ENCODE assay signal across 15 cellular contexts in genomic region chr21:17779486-17779885, GRCh38. TPM values are rescaled to one million over a fixed set of nuclear protein-coding genes. Genes with fewer than 3 reads are reported as not detected.
DNase-seq lines count a peak whose midpoint lies in the region; ATAC-seq, FAIRE-seq and TF ChIP-seq lines count a peak whose summit lies in the region.
"Had no signal": no experiment of that assay in that cellular context is flagged by ENCODE, and none has a peak within 500 bp of the region (broad histone marks: within the 10 kb centered on the region; RNA-seq: fewer than 3 reads in every experiment).

No MANE protein-coding gene starts in this region.

- POLR2A ChIA-PET in activated CD8-positive, alpha-beta T cell treated with anti-CD3 and anti-CD28 coated beads, Interleukin-2, amount 10 ng/mL, durations not matched to agents 7 days and 5 days (lab: Charles Lee), result interaction anchor here (1.2 kb wide), 1 partner anchor 169 kb away, joined by 3 read pairs; no protein-coding TSS in a partner anchor

- H3K4me3 Mint-ChIP-seq in activated CD8-positive, alpha-beta T cell treated with anti-CD3 and anti-CD28 coated beads, Interleukin-2, amount 10 ng/mL, durations not matched to agents 7 days and 5 days, result no peak overlapping the region
- H3K4me3 Mint-ChIP-seq: mesothelial cell of epicardium had no signal

- H3K36me3 Mint-ChIP-seq in activated CD8-positive, alpha-beta T cell treated with anti-CD3 and anti-CD28 coated beads, Interleukin-2, amount 10 ng/mL, durations not matched to agents 7 days and 5 days (ENCODE audit: low read depth), result peaks cover 62% of the 10 kb centered on the region

- peaks cover 89% of the 10 kb centered on the region for H3K4me1 Mint-ChIP-seq in activated CD8-positive, alpha-beta T cell treated with anti-CD3 and anti-CD28 coated beads, Interleukin-2, amount 10 ng/mL, durations not matched to agents 7 days and 5 days (ENCODE audit: low read depth)

- H3K9ac ChIP-seq in KMS-11 (no peak overlapping the region), keratinocyte (ENCODE audit: control insufficient read depth, extremely low read depth, insufficient read depth, low read length) (no peak overlapping the region)
- H3K9ac ChIP-seq: SK-N-SH had no signal

- intact Hi-C loops in tibial artery (cut with DNase I; ENCODE audit: low total_unique reads), result no loop called here

- H3K9me3 Mint-ChIP-seq in activated CD8-positive, alpha-beta T cell treated with anti-CD3 and anti-CD28 coated beads, Interleukin-2, amount 10 ng/mL, durations not matched to agents 7 days and 5 days (ENCODE audit: insufficient read depth), result peaks cover under 1% of the 10 kb centered on the region

- DNase-seq in CD1c-positive myeloid dendritic cell (ENCODE audit: extremely low spot score), result peak; percentile 66
- no peak for DNase-seq in activated CD8-positive, alpha-beta T cell treated with anti-CD3 and anti-CD28 coated beads, Interleukin-2, amount 10 ng/mL, durations not matched to agents 7 days and 5 days
- DNase-seq in keratinocyte (ENCODE audit: low read depth, low spot score), result no peak
- no peak for DNase-seq in dedifferentiated amniotic fluid mesenchymal stem cell (ENCODE audit: extremely low spot score)
- DNase-seq in tibial artery, result no peak
- DNase-seq in DMS 273 treated with DMSO at 0.1 percent for 48 hours (lab: John Stamatoyannopoulos, UW), result no peak
- DNase-seq: sigmoid colon; SK-N-SH; stimulated activated CD4-positive, alpha-beta T cell treated with anti-CD3 and anti-CD28 coated beads, Interleukin-4, amount 100 ng/mL, for 4 hours; WERI-Rb-1 had no signal

- H3K27ac ChIP-seq in KMS-11 (no peak overlapping the region), keratinocyte (ENCODE audit: control insufficient read depth, insufficient read depth, low read length) (no peak overlapping the region), tibial artery (no peak overlapping the region)
- H3K27ac ChIP-seq: sigmoid colon, WERI-Rb-1 had no signal

- H3K27ac Mint-ChIP-seq in activated CD8-positive, alpha-beta T cell treated with anti-CD3 and anti-CD28 coated beads, Interleukin-2, amount 10 ng/mL, durations not matched to agents 7 days and 5 days, result peak overlapping the region; percentile 82
- H3K27ac Mint-ChIP-seq: mesothelial cell of epicardium had no signal

- H3K4me3 ChIP-seq in KMS-11 (IDR thresholded peaks at IDR 0.05; ENCODE audit: insufficient read depth, low read depth, low read length) (no peak overlapping the region), keratinocyte (ENCODE audit: control insufficient read depth in 2 of 3, extremely low read depth in 1 of 3, insufficient read depth in 2 of 3, low read depth in 1 of 3, low read length in 3 of 3) (no peak overlapping the region), tibial artery (no peak overlapping the region)
- H3K4me3 ChIP-seq: sigmoid colon had no signal

- H4K20me1 ChIP-seq in KMS-11 (ENCODE audit: insufficient read depth) (no peaks in the 10 kb centered on the region), keratinocyte (ENCODE audit: control insufficient read depth, extremely low read depth, insufficient read depth, low read length) (no peaks in the 10 kb centered on the region)

- H3K27me3 ChIP-seq in KMS-11 (ENCODE audit: insufficient read depth, low read depth), result no peaks in the 10 kb centered on the region
- H3K27me3 ChIP-seq in keratinocyte (ENCODE audit: control insufficient read depth, extremely low read depth, insufficient read depth, low read length), result no peaks in the 10 kb centered on the region
- H3K27me3 ChIP-seq in tibial artery, result no peaks in the 10 kb centered on the region
- H3K27me3 ChIP-seq: sigmoid colon had no signal

- peak overlapping the region; percentile 91; the same call in 1 of the 2 replicates for H3K4me2 ChIP-seq in KMS-11
- no peak overlapping the region for H3K4me2 ChIP-seq in keratinocyte (ENCODE audit: control insufficient read depth, extremely low read depth, insufficient read depth, low read depth, low read length)
- H3K4me2 ChIP-seq: SK-N-SH had no signal

- H3K9me1 ChIP-seq in keratinocyte (ENCODE audit: control insufficient read depth, extremely low read depth, insufficient read depth, low read length), result no peaks in the 10 kb centered on the region

- no peaks in the 10 kb centered on the region for H3K9me3 ChIP-seq in keratinocyte (ENCODE audit: control insufficient read depth, low read depth, low read length)
- no peaks in the 10 kb centered on the region for H3K9me3 ChIP-seq in tibial artery
- H3K9me3 ChIP-seq: sigmoid colon had no signal

- no peak for ATAC-seq in activated CD8-positive, alpha-beta T cell treated with anti-CD3 and anti-CD28 coated beads, Interleukin-2, amount 10 ng/mL, durations not matched to agents 7 days and 5 days
- no peak for ATAC-seq in GM21576 (IDR thresholded peaks at IDR 0.05; ENCODE audit: unreplicated experiment)
- ATAC-seq: HepG2 had no signal

- dilution Hi-C loops in keratinocyte (cut with MboI; ENCODE audit: extremely low pct_ligation_motif_present, low sequenced_read_pairs), result no loop called here

- CTCF ChIA-PET in activated CD8-positive, alpha-beta T cell treated with anti-CD3 and anti-CD28 coated beads, Interleukin-2, amount 10 ng/mL, durations not matched to agents 7 days and 5 days (lab: Charles Lee), result interaction anchor here (3.2 kb wide), 1 partner anchor 90 kb away, joined by 21 read pairs; no protein-coding TSS in a partner anchor

- TF ChIP-seq CTCF in KMS-11 (conservative IDR thresholded peaks at IDR 0.05; ENCODE audit: low read depth, low read length) (no peak), keratinocyte (optimal IDR thresholded peaks at IDR 0.05 in 1 of 3, IDR thresholded peaks at IDR 0.05 in 1 of 3, conservative IDR thresholded peaks at IDR 0.05 in 1 of 3; ENCODE audit: extremely low read depth in 1 of 3, insufficient read depth in 2 of 3, low read length in 3 of 3) (no peak), tibial artery (IDR thresholded peaks at IDR 0.05) (no peak)

- peaks cover 100% of the 10 kb centered on the region for H3K4me1 ChIP-seq in KMS-11 (ENCODE audit: low read depth, poor library complexity, severe bottlenecking)
- peaks cover 12% of the 10 kb centered on the region for H3K4me1 ChIP-seq in keratinocyte (ENCODE audit: control insufficient read depth, extremely low read depth, insufficient read depth, low read length)
- H3K4me1 ChIP-seq in tibial artery, result no peaks in the 10 kb centered on the region
- H3K4me1 ChIP-seq: sigmoid colon had no signal

- peak; percentile 17 for FAIRE-seq in keratinocyte (lab: Jason Lieb, UNC)
- FAIRE-seq: HepG2, urothelium cell line had no signal

- H2AFZ ChIP-seq in KMS-11 (ENCODE audit: low read depth), result no peak overlapping the region
- H2AFZ ChIP-seq in keratinocyte (ENCODE audit: control insufficient read depth, low read length), result no peak overlapping the region

- H3K27me3 Mint-ChIP-seq in activated CD8-positive, alpha-beta T cell treated with anti-CD3 and anti-CD28 coated beads, Interleukin-2, amount 10 ng/mL, durations not matched to agents 7 days and 5 days (ENCODE audit: low read depth), result no peaks in the 10 kb centered on the region

- H3K79me2 ChIP-seq in KMS-11 (ENCODE audit: insufficient read depth, low read depth) (no peaks in the 10 kb centered on the region), keratinocyte (ENCODE audit: control insufficient read depth, insufficient read depth, low read length) (no peaks in the 10 kb centered on the region)

- H3K36me3 ChIP-seq in KMS-11 (ENCODE audit: insufficient read depth) (no peaks in the 10 kb centered on the region), keratinocyte (ENCODE audit: control insufficient read depth in 2 of 2, extremely low read depth in 1 of 2, insufficient read depth in 2 of 2, low read length in 2 of 2) (no peaks in the 10 kb centered on the region), tibial artery (no peaks in the 10 kb centered on the region)
- H3K36me3 ChIP-seq: WERI-Rb-1 had no signal

RNA-seq across cellular contexts. Expression of gene C21orf91, which starts 39.7 kb away (rescaled TPM):
- 10 to 100 TPM; 51.8 to 57.9 TPM for total RNA-seq in activated CD8-positive, alpha-beta T cell treated with anti-CD3 and anti-CD28 coated beads, Interleukin-2, amount 10 ng/mL, durations not matched to agents 7 days and 5 days
- polyA plus RNA-seq in keratinocyte, result 13.6 to 28.2 TPM (median 18.7 TPM) in 3 replicates
- 17.3 TPM for polyA plus RNA-seq in keratinocyte (2011; ENCODE audit: low read depth)
- polyA plus RNA-seq in keratinocyte (2011; cell fraction: cytosol; rRNA removed), result 9.3 and 26.4 TPM in 2 replicates
- polyA plus RNA-seq in keratinocyte (2011; cell fraction: nucleus; rRNA removed), result 9.6 and 15.5 TPM in 2 replicates
- polyA plus RNA-seq in keratinocyte (2012; ENCODE audit: low replicate concordance), result 13.6 and 24.2 TPM in 2 replicates
- 3.9 to 42.6 TPM (median 20.6 TPM) in 3 replicates for polyA minus RNA-seq in keratinocyte
- 16.3 TPM for polyA minus RNA-seq in keratinocyte (2011; cell fraction: cytosol; rRNA and poly(A)+ RNA removed)
- polyA minus RNA-seq in keratinocyte (2011; cell fraction: nucleus; rRNA and poly(A)+ RNA removed), result 6.6 and 17.8 TPM in 2 replicates
